Comparison of ENCODE assay signal across 11 cellular contexts in genomic region chr1:66337249-66337648, GRCh38.
DNase-seq lines count a peak whose midpoint lies in the region; ATAC-seq and TF ChIP-seq lines count a peak whose summit lies in the region.
"Had no signal": no experiment of that assay in that cellular context is flagged by ENCODE, and none has a peak within 500 bp of the region (broad histone marks: within the 10 kb centered on the region; RNA-seq: fewer than 3 reads in every experiment).

No MANE protein-coding gene starts in this region.

- H3K4me3 ChIP-seq in right cardiac atrium (ENCODE audit: low read length): no peak overlapping the region
- no peak overlapping the region for H3K4me3 ChIP-seq in stomach

- CTCF ChIA-PET in activated CD8-positive, alpha-beta T cell treated with anti-CD3 and anti-CD28 coated beads, Interleukin-2, amount 10 ng/mL, durations not matched to agents 7 days and 5 days (lab: Charles Lee): interaction anchor here (0.9 to 8.2 kb wide), 9 partner anchors 7 to 108 kb away, joined by 3 to 92 read pairs (median 3); no protein-coding TSS in a partner anchor

- no peaks in the 10 kb centered on the region for H3K36me3 ChIP-seq in stomach

- peaks cover 28% of the 10 kb centered on the region for H3K36me3 Mint-ChIP-seq in activated CD4-positive, alpha-beta T cell treated with anti-CD3 and anti-CD28 coated beads, Interleukin-2, amount 10 ng/mL, durations not matched to agents 24 days and 14 days (ENCODE audit: low read depth)
- peaks cover 66% of the 10 kb centered on the region for H3K36me3 Mint-ChIP-seq in activated CD8-positive, alpha-beta T cell treated with anti-CD3 and anti-CD28 coated beads, Interleukin-2, amount 10 ng/mL, durations not matched to agents 7 days and 5 days (ENCODE audit: low read depth)

- no peak for ATAC-seq in activated CD8-positive, alpha-beta T cell treated with anti-CD3 and anti-CD28 coated beads, Interleukin-2, amount 10 ng/mL, durations not matched to agents 7 days and 5 days
- no peak for ATAC-seq in right cardiac atrium
- ATAC-seq in GM18511 (IDR thresholded peaks at IDR 0.05; ENCODE audit: unreplicated experiment): no peak

- 66% methylated on average over 5 of the region's 5 CpGs for WGBS in right cardiac atrium
- 71 to 97% (median 85%) methylated on average over 5 of the region's 5 CpGs for WGBS in stomach, 5 donors

- no peak for TF ChIP-seq EP300 in stomach (IDR thresholded peaks at IDR 0.05)

- no peak for DNase-seq in activated CD4-positive, alpha-beta T cell treated with anti-CD3 and anti-CD28 coated beads, Interleukin-2, amount 10 ng/mL, durations not matched to agents 24 days and 14 days
- no peak for DNase-seq in activated CD4-positive, alpha-beta T cell treated with anti-CD3 and anti-CD28 coated beads for 48 hours
- no peak for DNase-seq in activated CD8-positive, alpha-beta T cell treated with anti-CD3 and anti-CD28 coated beads, Interleukin-2, amount 10 ng/mL, durations not matched to agents 7 days and 5 days
- peak in 1 of 3 donors; percentile 57 for DNase-seq in right cardiac atrium
- DNase-seq in stomach: no peak
- no peak for DNase-seq in COLO668 (lab: John Stamatoyannopoulos, UW; ENCODE audit: unreplicated experiment)
- DNase-seq in iPS-NIHi11 (ENCODE audit: low spot score): no peak
- DNase-seq: foreskin melanocyte, NCI-H2081 had no signal

- no peaks in the 10 kb centered on the region for H3K9me3 Mint-ChIP-seq in activated CD4-positive, alpha-beta T cell treated with anti-CD3 and anti-CD28 coated beads, Interleukin-2, amount 10 ng/mL, durations not matched to agents 24 days and 14 days
- no peaks in the 10 kb centered on the region for H3K9me3 Mint-ChIP-seq in activated CD8-positive, alpha-beta T cell treated with anti-CD3 and anti-CD28 coated beads, Interleukin-2, amount 10 ng/mL, durations not matched to agents 7 days and 5 days (ENCODE audit: insufficient read depth)
- H3K9me3 Mint-ChIP-seq: mesothelial cell of epicardium had no signal

- TF ChIP-seq CTCF in stomach (IDR thresholded peaks at IDR 0.05): no peak

- H3K9me3 ChIP-seq in right cardiac atrium (ENCODE audit: control insufficient read depth, low read length) (no peaks in the 10 kb centered on the region), stomach (no peaks in the 10 kb centered on the region)

- intact Hi-C loops in activated CD4-positive, alpha-beta T cell treated with anti-CD3 and anti-CD28 coated beads, Interleukin-2, amount 10 ng/mL, durations not matched to agents 24 days and 14 days (cut with micrococcal nuclease): loop anchor here (10.0 kb wide), 3 partner anchors 588 to 1348 kb away; partner anchors contain the start of genes DNAI4, GADD45A and MIER1
- intact Hi-C loops in right cardiac atrium (cut with DNase I) (loop anchor here in 3 of 4 donors (10.0 kb wide), 2 partner anchors 72 to 108 kb away; no protein-coding TSS in a partner anchor), stomach (cut with DNase I; ENCODE audit: low total_unique reads) (no loop called here)

- TF ChIP-seq POLR2A in stomach (IDR thresholded peaks at IDR 0.05): no peak

- H3K27me3 Mint-ChIP-seq in activated CD4-positive, alpha-beta T cell treated with anti-CD3 and anti-CD28 coated beads, Interleukin-2, amount 10 ng/mL, durations not matched to agents 24 days and 14 days: no peaks in the 10 kb centered on the region
- no peaks in the 10 kb centered on the region for H3K27me3 Mint-ChIP-seq in activated CD8-positive, alpha-beta T cell treated with anti-CD3 and anti-CD28 coated beads, Interleukin-2, amount 10 ng/mL, durations not matched to agents 7 days and 5 days (ENCODE audit: low read depth)

- POLR2A ChIA-PET in activated CD8-positive, alpha-beta T cell treated with anti-CD3 and anti-CD28 coated beads, Interleukin-2, amount 10 ng/mL, durations not matched to agents 7 days and 5 days (lab: Charles Lee): interaction anchor here (1.0 to 7.8 kb wide), 6 partner anchors 13 to 108 kb away, joined by 3 to 87 read pairs (median 5); no protein-coding TSS in a partner anchor

- peak overlapping the region; percentile 98 for H3K4me3 Mint-ChIP-seq in activated CD4-positive, alpha-beta T cell treated with anti-CD3 and anti-CD28 coated beads, Interleukin-2, amount 10 ng/mL, durations not matched to agents 24 days and 14 days
- peak overlapping the region; percentile 97 for H3K4me3 Mint-ChIP-seq in activated CD8-positive, alpha-beta T cell treated with anti-CD3 and anti-CD28 coated beads, Interleukin-2, amount 10 ng/mL, durations not matched to agents 7 days and 5 days
- H3K4me3 Mint-ChIP-seq: mesothelial cell of epicardium had no signal

- H3K27ac ChIP-seq in right cardiac atrium (ENCODE audit: low read length) (peak overlapping the region; percentile 84), stomach (peak overlapping the region in 4 of 5 donors; percentile 53 to 91 (median 84))

- no peaks in the 10 kb centered on the region for H3K27me3 ChIP-seq in right cardiac atrium (ENCODE audit: control insufficient read depth, insufficient read depth)
- no peaks in the 10 kb centered on the region for H3K27me3 ChIP-seq in stomach

- H3K27ac Mint-ChIP-seq in activated CD4-positive, alpha-beta T cell treated with anti-CD3 and anti-CD28 coated beads, Interleukin-2, amount 10 ng/mL, durations not matched to agents 24 days and 14 days: peak overlapping the region; percentile 99
- peak overlapping the region; percentile 98 for H3K27ac Mint-ChIP-seq in activated CD8-positive, alpha-beta T cell treated with anti-CD3 and anti-CD28 coated beads, Interleukin-2, amount 10 ng/mL, durations not matched to agents 7 days and 5 days
- H3K27ac Mint-ChIP-seq: mesothelial cell of epicardium had no signal

- H3K4me1 Mint-ChIP-seq in activated CD4-positive, alpha-beta T cell treated with anti-CD3 and anti-CD28 coated beads, Interleukin-2, amount 10 ng/mL, durations not matched to agents 24 days and 14 days: peaks cover 50% of the 10 kb centered on the region
- H3K4me1 Mint-ChIP-seq in activated CD8-positive, alpha-beta T cell treated with anti-CD3 and anti-CD28 coated beads, Interleukin-2, amount 10 ng/mL, durations not matched to agents 7 days and 5 days (ENCODE audit: low read depth): peaks cover 59% of the 10 kb centered on the region

- H3K4me1 ChIP-seq in right cardiac atrium (ENCODE audit: control insufficient read depth, insufficient read depth, low read length): peaks cover 11% of the 10 kb centered on the region
- H3K4me1 ChIP-seq in stomach: peaks cover 6 to 37% (median 21%) of the 10 kb centered on the region in 4 donors
